Comparison of ENCODE assay signal across 14 cellular contexts in genomic region chr3:178002113-178002512, GRCh38.
DNase-seq lines count a peak whose midpoint lies in the region; ATAC-seq and TF ChIP-seq lines count a peak whose summit lies in the region.
"Had no signal": no experiment of that assay in that cellular context is flagged by ENCODE, and none has a peak within 500 bp of the region (broad histone marks: within the 10 kb centered on the region; RNA-seq: fewer than 3 reads in every experiment).

No MANE protein-coding gene starts in this region.

- BruUV-seq in mammary epithelial cell (replicated peaks; lab: Mats Ljungman, UMichigan): no TSS peak

- dilution Hi-C loops in mammary epithelial cell (cut with HindIII; ENCODE audit: low sequenced_read_pairs): no loop called here

- H3K27me3 Mint-ChIP-seq in CD4-positive, CD25-positive, alpha-beta regulatory T cell: no peaks in the 10 kb centered on the region

- intact Hi-C loops in mammary epithelial cell (cut with micrococcal nuclease): no loop called here

- no peak overlapping the region for H3K9ac ChIP-seq in mammary epithelial cell (ENCODE audit: insufficient read depth, low read length)

- no peaks in the 10 kb centered on the region for H4K20me1 ChIP-seq in mammary epithelial cell (ENCODE audit: insufficient read depth, low read length)

- peaks cover 13% of the 10 kb centered on the region for H3K36me3 Mint-ChIP-seq in CD4-positive, CD25-positive, alpha-beta regulatory T cell

- H3K9me3 Mint-ChIP-seq in CD4-positive, CD25-positive, alpha-beta regulatory T cell: peaks cover 0 to 10% (median 3%) of the 10 kb centered on the region in 7 donors

- TF ChIP-seq CTCF in mammary epithelial cell (conservative IDR thresholded peaks at IDR 0.05 in 1 of 2, IDR thresholded peaks at IDR 0.05 in 1 of 2; ENCODE audit: extremely low read depth in 1 of 2, insufficient read depth in 1 of 2, low read depth in 1 of 2, low read length in 2 of 2): no peak
- no peak for TF ChIP-seq CTCF in gastroesophageal sphincter (IDR thresholded peaks at IDR 0.05)

- TF ChIP-seq EP300 in gastroesophageal sphincter (IDR thresholded peaks at IDR 0.05): no peak

- peak overlapping the region; percentile 47 for H3K27ac ChIP-seq in CD4-positive, CD25-positive, alpha-beta regulatory T cell (ENCODE audit: insufficient read depth, low read length, poor library complexity, severe bottlenecking)
- no peak overlapping the region for H3K27ac ChIP-seq in mammary epithelial cell (ENCODE audit: insufficient read depth, low read depth, low read length)
- no peak overlapping the region for H3K27ac ChIP-seq in gastroesophageal sphincter
- H3K27ac ChIP-seq: dorsolateral prefrontal cortex, thoracic aorta had no signal

- CTCF ChIA-PET in mammary epithelial cell (lab: Charles Lee; ENCODE audit: low non-redundant PET): no interaction called here

- peak overlapping the region; percentile 7 to 83 (median 44) for H3K4me3 Mint-ChIP-seq in CD4-positive, CD25-positive, alpha-beta regulatory T cell

- peak overlapping the region; percentile 58 for H3K4me3 ChIP-seq in CD4-positive, CD25-positive, alpha-beta regulatory T cell (ENCODE audit: low read depth, low read length)
- H3K4me3 ChIP-seq in mammary epithelial cell (replicated peaks in 1 of 3; ENCODE audit: insufficient read depth in 1 of 3, low read depth in 2 of 3, low read length in 3 of 3): no peak overlapping the region
- no peak overlapping the region for H3K4me3 ChIP-seq in gastroesophageal sphincter
- no peak overlapping the region for H3K4me3 ChIP-seq in H7 (ENCODE audit: insufficient read depth, low read depth, low read length)
- H3K4me3 ChIP-seq: dorsolateral prefrontal cortex, lung, thoracic aorta had no signal

- in situ Hi-C loops in mammary epithelial cell (cut with MboI; ENCODE audit: low sequenced_read_pairs in 2 of 2): no loop called here

- TF ChIP-seq POLR2A in gastroesophageal sphincter (IDR thresholded peaks at IDR 0.05): no peak

- H3K9me3 ChIP-seq in CD4-positive, CD25-positive, alpha-beta regulatory T cell (ENCODE audit: control insufficient read depth in 2 of 2, low read length in 2 of 2): peaks cover 7 to 8% of the 10 kb centered on the region in 2 experiments
- H3K9me3 ChIP-seq in mammary epithelial cell (replicated peaks; ENCODE audit: insufficient read depth, low read length) (no peaks in the 10 kb centered on the region), gastroesophageal sphincter (peaks cover 0 to 9% (median 0%) of the 10 kb centered on the region in 3 donors)
- H3K9me3 ChIP-seq: thoracic aorta had no signal

- no peak for ATAC-seq in CD4-positive, CD25-positive, alpha-beta regulatory T cell (ENCODE audit: low read depth in 2 of 2)
- ATAC-seq in GM18511 (IDR thresholded peaks at IDR 0.05; ENCODE audit: unreplicated experiment): peak; percentile 16
- no peak for ATAC-seq in gastroesophageal sphincter
- no peak for ATAC-seq in GM18858 (IDR thresholded peaks at IDR 0.05; ENCODE audit: unreplicated experiment)

- peaks cover 34 to 72% (median 46%) of the 10 kb centered on the region in 4 donors for H3K4me1 Mint-ChIP-seq in CD4-positive, CD25-positive, alpha-beta regulatory T cell

- H3K4me1 ChIP-seq in CD4-positive, CD25-positive, alpha-beta regulatory T cell (ENCODE audit: control insufficient read depth, insufficient read depth, low read length, poor library complexity, severe bottlenecking): peaks cover 33% of the 10 kb centered on the region
- H3K4me1 ChIP-seq in mammary epithelial cell (ENCODE audit: insufficient read depth, low read length): peaks cover 6% of the 10 kb centered on the region
- no peaks in the 10 kb centered on the region for H3K4me1 ChIP-seq in gastroesophageal sphincter

- peak overlapping the region; percentile 62 to 94 (median 91) for H3K27ac Mint-ChIP-seq in CD4-positive, CD25-positive, alpha-beta regulatory T cell

- no peak overlapping the region for H3K4me2 ChIP-seq in mammary epithelial cell (ENCODE audit: insufficient read depth, low read depth, low read length)

- peak overlapping the region; percentile 66 for H2AFZ ChIP-seq in mammary epithelial cell (ENCODE audit: low read depth, low read length)

- H3K27me3 ChIP-seq in CD4-positive, CD25-positive, alpha-beta regulatory T cell (ENCODE audit: control insufficient read depth, insufficient read depth, low read length): no peaks in the 10 kb centered on the region
- H3K27me3 ChIP-seq in mammary epithelial cell (ENCODE audit: insufficient read depth, low read length): no peaks in the 10 kb centered on the region
- no peaks in the 10 kb centered on the region for H3K27me3 ChIP-seq in gastroesophageal sphincter
- no peaks in the 10 kb centered on the region for H3K27me3 ChIP-seq in H7 (ENCODE audit: control insufficient read depth, insufficient read depth, low read length)
- H3K27me3 ChIP-seq: dorsolateral prefrontal cortex had no signal

- no peaks in the 10 kb centered on the region for H3K79me2 ChIP-seq in mammary epithelial cell (ENCODE audit: insufficient read depth, low read length)

- no peaks in the 10 kb centered on the region for H3K36me3 ChIP-seq in CD4-positive, CD25-positive, alpha-beta regulatory T cell (ENCODE audit: control insufficient read depth, insufficient read depth, low read length)
- H3K36me3 ChIP-seq in mammary epithelial cell (ENCODE audit: insufficient read depth, low read length): no peaks in the 10 kb centered on the region
- H3K36me3 ChIP-seq in gastroesophageal sphincter: no peaks in the 10 kb centered on the region
- H3K36me3 ChIP-seq in H7 (replicated peaks; ENCODE audit: control insufficient read depth, insufficient read depth, low read length): no peaks in the 10 kb centered on the region
- H3K36me3 ChIP-seq: thoracic aorta had no signal

- no peak for DNase-seq in CD4-positive, CD25-positive, alpha-beta regulatory T cell
- DNase-seq in NCI-H2171 treated with DMSO at 0.1 percent for 48 hours (lab: John Stamatoyannopoulos, UW) (peak; percentile 53), mammary epithelial cell (no peak), NCI-H2081 (lab: John Stamatoyannopoulos, UW) (no peak), H7 (no peak)
- DNase-seq: dorsolateral prefrontal cortex, NCI-H526, occipital lobe, small intestine had no signal
